Comparison of ENCODE assay signal across 16 cellular contexts in genomic region chr2:108960006-108960405, GRCh38.
DNase-seq lines count a peak whose midpoint lies in the region; ATAC-seq and TF ChIP-seq lines count a peak whose summit lies in the region.
"Had no signal": no experiment of that assay in that cellular context is flagged by ENCODE, and none has a peak within 500 bp of the region (broad histone marks: within the 10 kb centered on the region; RNA-seq: fewer than 3 reads in every experiment).

No MANE protein-coding gene starts in this region.

- DNase-seq in GM03348 (ENCODE audit: low spot score) (peak; percentile 31), HEK293T (ENCODE audit: extremely low spot score) (peak; percentile 29), cardiac fibroblast (ENCODE audit: low read depth in 2 of 2) (no peak), nephron progenitor cell (no peak), pons (ENCODE audit: low spot score) (no peak), caudate nucleus (lab: John Stamatoyannopoulos, UW) (no peak)
- DNase-seq: activated naive CD8-positive, alpha-beta T cell treated with anti-CD3 and anti-CD28 coated beads, Interleukin-2, amount 50 U/mL, for 24 hours; colonic mucosa; NCI-H1092; NCI-H2227 treated with DMSO at 0.1 percent for 48 hours; stomach; WERI-Rb-1 had no signal

- H3K4me3 ChIP-seq in cardiac fibroblast (replicated peaks in 1 of 2; ENCODE audit: low read depth in 2 of 2, low read length in 2 of 2), result no peak overlapping the region
- H3K4me3 ChIP-seq: colonic mucosa, esophagus muscularis mucosa, smooth muscle cell, stomach had no signal

- POLR2A ChIA-PET in HEK293T (lab: Yijun Ruan, JAX), result interaction anchor here (1.1 kb wide), 1 partner anchor 10 kb away, joined by 4 read pairs; no protein-coding TSS in a partner anchor

- H3K27ac Mint-ChIP-seq in nephron progenitor cell, result no peak overlapping the region
- H3K27ac Mint-ChIP-seq: activated naive CD8-positive, alpha-beta T cell treated with anti-CD3 and anti-CD28 coated beads, Interleukin-2, amount 50 U/mL, for 24 hours; memory B cell had no signal

- CTCF ChIA-PET in HEK293T (lab: Yijun Ruan, JAX), result interaction anchor here (1.4 to 1.6 kb wide), 3 partner anchors 9 to 42 kb away, joined by 4 to 8 read pairs (median 5); no protein-coding TSS in a partner anchor

- no peak overlapping the region for H3K4me3 Mint-ChIP-seq in nephron progenitor cell
- H3K4me3 Mint-ChIP-seq: activated naive CD8-positive, alpha-beta T cell treated with anti-CD3 and anti-CD28 coated beads, Interleukin-2, amount 50 U/mL, for 24 hours; memory B cell had no signal

- peaks cover 80% of the 10 kb centered on the region for H3K4me1 Mint-ChIP-seq in nephron progenitor cell
- H3K4me1 Mint-ChIP-seq: memory B cell had no signal

- peaks cover 3% of the 10 kb centered on the region for H3K27me3 Mint-ChIP-seq in nephron progenitor cell (ENCODE audit: low read depth, poor library complexity)
- H3K27me3 Mint-ChIP-seq: activated naive CD8-positive, alpha-beta T cell treated with anti-CD3 and anti-CD28 coated beads, Interleukin-2, amount 50 U/mL, for 24 hours had no signal

- ATAC-seq in HG03139 (IDR thresholded peaks at IDR 0.05; ENCODE audit: unreplicated experiment), result no peak
- ATAC-seq: activated naive CD8-positive, alpha-beta T cell treated with anti-CD3 and anti-CD28 coated beads, Interleukin-2, amount 50 U/mL, for 24 hours had no signal

- H3K27ac ChIP-seq in caudate nucleus (ENCODE audit: low read depth, low read length), result no peak overlapping the region
- H3K27ac ChIP-seq: colonic mucosa, esophagus muscularis mucosa, stomach, WERI-Rb-1 had no signal

- peaks cover 9% of the 10 kb centered on the region for H3K36me3 Mint-ChIP-seq in nephron progenitor cell (ENCODE audit: low read depth)
- H3K36me3 Mint-ChIP-seq: memory B cell had no signal

- peak; percentile 24 for TF ChIP-seq CTCF in cardiac fibroblast (IDR thresholded peaks at IDR 0.05; ENCODE audit: low read depth, low read length)
- peak; percentile 25 for TF ChIP-seq CTCF in nephron progenitor cell (IDR thresholded peaks at IDR 0.05)

- H3K9me3 Mint-ChIP-seq in nephron progenitor cell, result peaks cover 14% of the 10 kb centered on the region
- H3K9me3 Mint-ChIP-seq: activated naive CD8-positive, alpha-beta T cell treated with anti-CD3 and anti-CD28 coated beads, Interleukin-2, amount 50 U/mL, for 24 hours; memory B cell had no signal

TF ChIP-seq in HEK293T, 16 proteins besides CTCF, POLR2A, EP300 and RAD21:
- TF ChIP-seq HDGF (IDR thresholded peaks at IDR 0.05; ENCODE audit: borderline replicate concordance) (no peak), FOXK2 (IDR thresholded peaks at IDR 0.05) (no peak), ARNT (IDR thresholded peaks at IDR 0.05) (no peak), TARDBP (IDR thresholded peaks at IDR 0.05) (no peak), ZNF384 (IDR thresholded peaks at IDR 0.05) (no peak), SP1 (IDR thresholded peaks at IDR 0.05) (no peak), L3MBTL2 (conservative IDR thresholded peaks at IDR 0.05) (no peak), FOXM1 (IDR thresholded peaks at IDR 0.05; ENCODE audit: borderline replicate concordance) (no peak), SUZ12 (IDR thresholded peaks at IDR 0.05) (no peak), PKNOX1 (IDR thresholded peaks at IDR 0.05) (no peak), BHLHE40 (IDR thresholded peaks at IDR 0.05; ENCODE audit: borderline replicate concordance) (no peak), LEF1 (IDR thresholded peaks at IDR 0.05; ENCODE audit: borderline replicate concordance) (no peak), NFRKB (IDR thresholded peaks at IDR 0.05) (no peak), ELF4 (IDR thresholded peaks at IDR 0.05) (no peak), FOXA1 (IDR thresholded peaks at IDR 0.05) (no peak), CTBP1 (IDR thresholded peaks at IDR 0.05; ENCODE audit: borderline replicate concordance) (no peak)

Comparison
In these comparisons a context has a peak if more than half of its experiments do, and no peak if none do; other contexts are left out.
1. DNase-seq: peak in GM03348 (single experiment) and HEK293T (single experiment); none in cardiac fibroblast (0 of 2), nephron progenitor cell (single experiment), pons (single experiment) and caudate nucleus (0 of 61).